9 cellular contexts compared by ENCODE assay signal in the genomic region with DNA sequence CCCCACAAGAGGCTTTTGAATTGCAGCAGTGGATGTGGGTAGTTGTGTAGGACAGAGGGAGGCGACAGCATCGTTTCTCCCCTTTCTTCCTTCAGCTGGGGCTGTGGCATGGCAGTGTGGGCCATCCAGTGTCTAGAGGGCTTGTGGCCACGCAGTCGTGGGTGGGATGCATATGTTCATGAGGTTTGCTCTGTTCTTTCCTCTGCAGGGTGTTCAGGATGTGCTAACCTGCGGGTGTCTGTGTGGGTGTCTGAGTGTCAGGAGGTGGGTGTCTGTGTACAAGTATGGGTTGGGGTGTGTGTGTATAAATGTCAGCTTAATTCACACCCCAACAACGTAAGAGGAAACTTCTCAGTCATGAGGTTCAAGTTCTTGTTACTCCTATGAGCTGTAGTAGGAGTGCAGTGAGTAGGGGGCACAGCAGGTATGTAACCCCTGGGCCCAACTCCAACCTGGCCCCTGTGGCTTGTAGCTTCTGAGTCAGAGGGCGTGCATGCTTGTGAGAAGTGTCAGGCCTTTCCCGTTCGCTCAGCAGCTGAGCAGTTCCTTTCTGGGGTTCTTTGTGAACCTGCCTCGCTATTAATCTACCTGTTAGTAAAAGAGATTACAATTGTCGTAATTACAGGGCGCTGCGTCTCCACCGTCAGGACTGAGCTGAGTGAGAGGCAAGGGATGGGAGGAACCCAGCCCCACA. TPM values are rescaled to one million over a fixed set of nuclear protein-coding genes. Genes with fewer than 3 reads are reported as not detected.
A peak's percentile ranks its signal among the peaks of the same experiment; 100 is the strongest.
DNase-seq lines count a peak whose midpoint lies in the region; ATAC-seq and TF ChIP-seq lines count a peak whose summit lies in the region.
"Had no signal": no experiment of that assay in that cellular context is flagged by ENCODE, and none has a peak within 500 bp of the region (broad histone marks: within the 10 kb centered on the region; RNA-seq: fewer than 3 reads in every experiment).

No MANE protein-coding gene starts in this region.

- peaks cover 23% of the 10 kb centered on the region for H3K36me3 Mint-ChIP-seq in HFFc6 (ENCODE audit: low read depth)
- no peaks in the 10 kb centered on the region for H3K36me3 Mint-ChIP-seq in T-helper 2 cell treated with Interferon-gamma antibody and Interleukin-4, amounts not matched to agents 5 μg/mL and 100 μg/mL, for 36 hours (ENCODE audit: low read depth)
- no peaks in the 10 kb centered on the region for H3K36me3 Mint-ChIP-seq in stimulated activated memory B cell treated with anti-CD40 and anti-IgM and Interleukin-4, amounts not matched to agents 10 μg/mL and 1 μg/mL and 100 μg/mL, for 72 hours

- peaks cover 60% of the 10 kb centered on the region for H3K4me1 Mint-ChIP-seq in HFFc6 (ENCODE audit: low read depth)
- H3K4me1 Mint-ChIP-seq in T-helper 2 cell treated with Interferon-gamma antibody and Interleukin-4, amounts not matched to agents 5 μg/mL and 100 μg/mL, for 36 hours (ENCODE audit: low read depth), result peaks cover 2% of the 10 kb centered on the region
- H3K4me1 Mint-ChIP-seq in stimulated activated memory B cell treated with anti-CD40 and anti-IgM and Interleukin-4, amounts not matched to agents 10 μg/mL and 1 μg/mL and 100 μg/mL, for 72 hours, result no peaks in the 10 kb centered on the region

- no peak for TF ChIP-seq CTCF in HFFc6 (IDR thresholded peaks at IDR 0.05)
- no peak for TF ChIP-seq CTCF in epithelial cell of esophagus (IDR thresholded peaks at IDR 0.05; ENCODE audit: insufficient read depth, low read depth, low read length, missing control alignments)
- TF ChIP-seq CTCF in thyroid gland (IDR thresholded peaks at IDR 0.05), result no peak

- no peak for DNase-seq in HFFc6
- peak; percentile 24 for DNase-seq in T-helper 2 cell treated with Interferon-gamma antibody and Interleukin-4, amounts not matched to agents 5 μg/mL and 100 μg/mL, for 36 hours (ENCODE audit: low spot score)
- DNase-seq in epithelial cell of esophagus (ENCODE audit: low read depth), result peak; percentile 72
- peak; percentile 24 for DNase-seq in stimulated activated CD8-positive, alpha-beta memory T cell treated with anti-CD3 and anti-CD28 coated beads, Interleukin-12 subunit alpha, Interleukin-12 subunit beta, amount 100 ng/mL, for 1 hour (ENCODE audit: low read depth)
- DNase-seq in thyroid gland, result no peak

- intact Hi-C loops in thyroid gland (cut with DNase I), result no loop called here

- H3K9me3 ChIP-seq in thyroid gland, result no peaks in the 10 kb centered on the region

- peak overlapping the region; percentile 7 for H3K27ac Mint-ChIP-seq in HFFc6
- no peak overlapping the region for H3K27ac Mint-ChIP-seq in T-helper 2 cell treated with Interferon-gamma antibody and Interleukin-4, amounts not matched to agents 5 μg/mL and 100 μg/mL, for 36 hours
- no peak overlapping the region for H3K27ac Mint-ChIP-seq in stimulated activated memory B cell treated with anti-CD40 and anti-IgM and Interleukin-4, amounts not matched to agents 10 μg/mL and 1 μg/mL and 100 μg/mL, for 72 hours

- H3K36me3 ChIP-seq in thyroid gland, result no peaks in the 10 kb centered on the region

- no peaks in the 10 kb centered on the region for H3K9me3 Mint-ChIP-seq in HFFc6
- H3K9me3 Mint-ChIP-seq in T-helper 2 cell treated with Interferon-gamma antibody and Interleukin-4, amounts not matched to agents 5 μg/mL and 100 μg/mL, for 36 hours, result no peaks in the 10 kb centered on the region
- H3K9me3 Mint-ChIP-seq in stimulated activated memory B cell treated with anti-CD40 and anti-IgM and Interleukin-4, amounts not matched to agents 10 μg/mL and 1 μg/mL and 100 μg/mL, for 72 hours, result no peaks in the 10 kb centered on the region

- H3K27ac ChIP-seq in thyroid gland, result no peak overlapping the region
- H3K27ac ChIP-seq: parathyroid adenoma had no signal

- no peaks in the 10 kb centered on the region; the same call in 1 of the 2 replicates for H3K27me3 Mint-ChIP-seq in HFFc6 (ENCODE audit: insufficient read depth)
- H3K27me3 Mint-ChIP-seq in T-helper 2 cell treated with Interferon-gamma antibody and Interleukin-4, amounts not matched to agents 5 μg/mL and 100 μg/mL, for 36 hours (ENCODE audit: low read depth), result peaks cover 3% of the 10 kb centered on the region
- H3K27me3 Mint-ChIP-seq in stimulated activated memory B cell treated with anti-CD40 and anti-IgM and Interleukin-4, amounts not matched to agents 10 μg/mL and 1 μg/mL and 100 μg/mL, for 72 hours, result peaks cover 42% of the 10 kb centered on the region

- H3K27me3 ChIP-seq in thyroid gland, result no peaks in the 10 kb centered on the region

- no peak overlapping the region for H3K4me3 Mint-ChIP-seq in HFFc6
- H3K4me3 Mint-ChIP-seq in T-helper 2 cell treated with Interferon-gamma antibody and Interleukin-4, amounts not matched to agents 5 μg/mL and 100 μg/mL, for 36 hours, result no peak overlapping the region
- no peak overlapping the region for H3K4me3 Mint-ChIP-seq in stimulated activated memory B cell treated with anti-CD40 and anti-IgM and Interleukin-4, amounts not matched to agents 10 μg/mL and 1 μg/mL and 100 μg/mL, for 72 hours

- no peak for TF ChIP-seq POLR2A in thyroid gland (IDR thresholded peaks at IDR 0.05)

- H3K4me1 ChIP-seq in thyroid gland, result peaks cover 57% of the 10 kb centered on the region in 2 donors
- H3K4me1 ChIP-seq: parathyroid adenoma had no signal

- H3K4me3 ChIP-seq in epithelial cell of esophagus (ENCODE audit: low read length) (no peak overlapping the region), thyroid gland (replicated peaks in 1 of 3) (no peak overlapping the region)

- ATAC-seq in HG02970 (IDR thresholded peaks at IDR 0.05; ENCODE audit: low FRiP score, unreplicated experiment), result no peak
- ATAC-seq in HG02610 (IDR thresholded peaks at IDR 0.05; ENCODE audit: unreplicated experiment), result no peak
- ATAC-seq in stimulated activated memory B cell treated with anti-CD40 and anti-IgM and Interleukin-4, amounts not matched to agents 10 μg/mL and 1 μg/mL and 100 μg/mL, for 72 hours, result no peak

- WGBS in thyroid gland, 2 donors, result 76 to 77% methylated on average over 14 of the region's 14 CpGs

RNA-seq across cellular contexts. Expression of a gene that starts 49.0 kb away (rescaled TPM):
- 100 to 1,000 TPM; 129 to 161 (median 142) TPM for total RNA-seq in HFFc6 (2021; fragmentation: NEBNext Ultra II Directional; extraction: Animal tissue kit (Norgen Biotek cat#: 25700))
- total RNA-seq in thyroid gland, result 10 to 100 TPM; 38.8 to 70.2 (median 62.4) TPM

RNA-seq across cellular contexts. Expression of a gene that starts 58.4 kb away (rescaled TPM):
- total RNA-seq in HFFc6 (2021; fragmentation: NEBNext Ultra II Directional; extraction: Animal tissue kit (Norgen Biotek cat#: 25700)), result 1 to 10 TPM; 1.5 to 5.1 (median 4.2) TPM
- 10 to 100 TPM in 1 of 4 donors, 1 to 10 TPM in 3; 4.2 to 10.9 (median 7.7) TPM for total RNA-seq in thyroid gland

Comparison
In these comparisons a context has a peak if more than half of its experiments do, and no peak if none do; other contexts are left out.
1. DNase-seq: peak in T-helper 2 cell treated with Interferon-gamma antibody and Interleukin-4, amounts not matched to agents 5 μg/mL and 100 μg/mL, for 36 hours (single experiment), epithelial cell of esophagus (single experiment) and stimulated activated CD8-positive, alpha-beta memory T cell treated with anti-CD3 and anti-CD28 coated beads, Interleukin-12 subunit alpha, Interleukin-12 subunit beta, amount 100 ng/mL, for 1 hour (single experiment); none in HFFc6 (single experiment) and thyroid gland (0 of 2).